ENCODE assay signal across 9 cellular contexts in the genomic region with DNA sequence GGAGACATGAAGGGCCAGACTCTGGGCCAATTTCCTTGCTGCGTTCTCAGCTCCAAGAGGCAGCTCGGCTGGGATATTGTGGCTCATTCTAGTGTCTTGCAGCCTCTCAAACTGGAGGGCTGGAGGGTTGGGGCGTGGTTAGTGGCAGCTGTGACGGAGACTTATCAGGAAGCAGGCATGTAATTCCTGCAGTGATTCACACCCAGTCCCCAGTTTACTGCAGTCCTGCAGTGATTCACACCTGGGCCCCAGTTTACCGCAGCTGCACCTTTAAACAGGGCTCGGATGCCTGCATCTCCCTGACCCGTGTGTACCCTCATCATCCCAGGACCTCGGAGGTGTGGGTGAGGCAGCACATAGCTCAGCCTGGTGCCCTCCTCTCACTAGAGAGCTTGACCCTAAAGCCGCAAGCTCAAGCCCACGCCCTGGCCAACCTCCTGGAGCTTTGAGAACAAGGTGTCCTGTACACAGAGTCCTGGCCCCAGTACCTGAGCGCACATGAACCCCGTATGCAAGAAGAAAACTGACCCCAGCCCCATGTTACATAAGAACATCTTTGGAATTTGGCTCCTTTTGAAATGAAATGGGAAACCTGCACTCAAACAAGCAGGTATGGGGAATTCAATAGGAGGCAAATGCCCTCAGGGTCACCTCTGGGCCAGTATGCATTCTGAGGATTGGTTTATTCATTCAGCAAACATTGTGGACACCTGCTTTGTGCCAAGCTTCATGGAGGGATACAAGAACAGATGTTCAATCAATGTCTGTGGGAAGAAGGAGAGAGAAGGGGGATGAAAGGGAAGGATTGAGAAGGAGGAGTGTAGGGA. TPM values are rescaled to one million over a fixed set of nuclear protein-coding genes. Genes with fewer than 3 reads are reported as not detected.
DNase-seq lines count a peak whose midpoint lies in the region; ATAC-seq and TF ChIP-seq lines count a peak whose summit lies in the region.
"Had no signal": no experiment of that assay in that cellular context is flagged by ENCODE, and none has a peak within 500 bp of the region (broad histone marks: within the 10 kb centered on the region; RNA-seq: fewer than 3 reads in every experiment).

No MANE protein-coding gene starts in this region.

- H4K8ac ChIP-seq in H9 (replicated peaks; ENCODE audit: insufficient read length, low read depth, low read length) = no peak overlapping the region

- no peak for TF ChIP-seq CTCF in H9 (conservative IDR thresholded peaks at IDR 0.05)

- H3K79me2 ChIP-seq in H9 (ENCODE audit: insufficient read depth, low read length) = no peaks in the 10 kb centered on the region

- H3K4me1 ChIP-seq in H9 (ENCODE audit: insufficient read depth, low read length) (peaks cover 4% of the 10 kb centered on the region; the same call in 1 of the 2 replicates), SJCRH30 (no peaks in the 10 kb centered on the region)
- H3K4me1 ChIP-seq in effector memory CD4-positive, alpha-beta T cell (ENCODE audit: control insufficient read depth, insufficient read depth, low read length, poor library complexity, severe bottlenecking) = peaks cover 53% of the 10 kb centered on the region

- H3K14ac ChIP-seq in H9 (ENCODE audit: insufficient read depth, low read length) = 0 out of 2 replicates have a peak overlapping the region, but pooled peaks have one; percentile 1

- H2BK120ac ChIP-seq in H9 (ENCODE audit: low read depth, low read length, poor library complexity, severe bottlenecking) = no peak overlapping the region

- no peak overlapping the region for H3K4me2 ChIP-seq in H9 (ENCODE audit: insufficient read depth, insufficient read length, low read length)

- no peaks in the 10 kb centered on the region for H3K23me2 ChIP-seq in H9 (ENCODE audit: insufficient read length, low read depth, low read length, poor library complexity, severe bottlenecking)

- H3K23ac ChIP-seq in H9 (ENCODE audit: insufficient read length, low read depth, low read length) = no peak overlapping the region

- no peaks in the 10 kb centered on the region for H4K20me1 ChIP-seq in H9 (ENCODE audit: control insufficient read depth, insufficient read depth, insufficient read length)

- no peak overlapping the region for H3T11ph ChIP-seq in H9 (ENCODE audit: low read length)

- no peak overlapping the region for H2BK5ac ChIP-seq in H9 (ENCODE audit: insufficient read length, low read length)

- no peak overlapping the region for H2BK15ac ChIP-seq in H9 (ENCODE audit: low read depth, low read length)

- H3K27ac ChIP-seq in H9 (ENCODE audit: insufficient read length, low read depth, low read length) = no peak overlapping the region
- no peak overlapping the region for H3K27ac ChIP-seq in SJCRH30
- no peak overlapping the region for H3K27ac ChIP-seq in effector memory CD4-positive, alpha-beta T cell (ENCODE audit: insufficient read depth, low read length, poor library complexity, severe bottlenecking)

- H2AFZ ChIP-seq in H9 (ENCODE audit: low read length) = no peak overlapping the region

- no peaks in the 10 kb centered on the region for H3K27me3 Mint-ChIP-seq in H9 (ENCODE audit: low read depth)

- H3K79me1 ChIP-seq in H9 (ENCODE audit: insufficient read depth, low read depth, low read length, poor library complexity, severe bottlenecking) = no peaks in the 10 kb centered on the region

- no peak overlapping the region for H3K4me3 Mint-ChIP-seq in H9

- no peak overlapping the region for H2BK12ac ChIP-seq in H9 (ENCODE audit: insufficient read length, low read depth, low read length)

- DNase-seq in H9 (no peak), SJCRH30 (peak; percentile 50 to 62), KG1 (lab: John Stamatoyannopoulos, UW) (no peak), C1 segment of cervical spinal cord (lab: John Stamatoyannopoulos, UW) (no peak)
- peak in 2 of 3 donors; percentile 48 to 50 for DNase-seq in effector memory CD4-positive, alpha-beta T cell
- peak; percentile 31 for DNase-seq in stimulated activated CD4-positive, alpha-beta T cell treated with anti-CD3 and anti-CD28 coated beads, Interleukin-2, amount 100 ng/mL, for 4 hours (ENCODE audit: low read depth)
- DNase-seq: NCI-H1694 treated with DMSO at 0.1 percent for 48 hours had no signal

- H3K36me3 ChIP-seq in SJCRH30 = no peaks in the 10 kb centered on the region
- no peaks in the 10 kb centered on the region for H3K36me3 ChIP-seq in effector memory CD4-positive, alpha-beta T cell (ENCODE audit: control insufficient read depth, insufficient read depth, low read length)

- no peak overlapping the region for H3K56ac ChIP-seq in H9 (ENCODE audit: insufficient read length, low read depth, low read length)

- H3K27ac Mint-ChIP-seq in H9 = peak overlapping the region in 2 of 3 experiments; percentile 5 to 95; a peak in 2 of 7 replicates

- H3K36me3 Mint-ChIP-seq in H9 (ENCODE audit: insufficient read depth in 1 of 3, low read depth in 3 of 3) = no peaks in the 10 kb centered on the region

- H2AK5ac ChIP-seq in H9 (ENCODE audit: insufficient read length, low read length) = no peak overlapping the region

- H3K27me3 ChIP-seq in H9 (ENCODE audit: insufficient read depth, low read length) (no peaks in the 10 kb centered on the region), SJCRH30 (no peaks in the 10 kb centered on the region)
- no peaks in the 10 kb centered on the region for H3K27me3 ChIP-seq in effector memory CD4-positive, alpha-beta T cell (replicated peaks; ENCODE audit: control insufficient read depth, insufficient read depth, low read length, poor library complexity, severe bottlenecking)

- H3K4ac ChIP-seq in H9 (ENCODE audit: low read depth, low read length) = no peak overlapping the region

- no peak overlapping the region for H3K18ac ChIP-seq in H9 (ENCODE audit: insufficient read length, low read depth, low read length)

- no peak overlapping the region for H4K91ac ChIP-seq in H9 (ENCODE audit: insufficient read length, low read depth, low read length)

- H3K4me3 ChIP-seq in SJCRH30 = no peak overlapping the region
- H3K4me3 ChIP-seq in effector memory CD4-positive, alpha-beta T cell (ENCODE audit: insufficient read depth, low read depth, low read length, poor library complexity, severe bottlenecking) = no peak overlapping the region

- H3K9ac ChIP-seq in H9 (ENCODE audit: extremely low read depth, insufficient read length, low read length) = no peak overlapping the region

- no peak for ATAC-seq in GM18502 (IDR thresholded peaks at IDR 0.05; ENCODE audit: poor library complexity, unreplicated experiment)
- ATAC-seq in GM19463 (IDR thresholded peaks at IDR 0.05; ENCODE audit: unreplicated experiment) = no peak

- H3K9me3 ChIP-seq in H9 (ENCODE audit: control insufficient read depth, low read depth, low read length) (no peaks in the 10 kb centered on the region), SJCRH30 (replicated peaks) (no peaks in the 10 kb centered on the region)
- H3K9me3 ChIP-seq in effector memory CD4-positive, alpha-beta T cell (ENCODE audit: control insufficient read depth, low read length) = no peaks in the 10 kb centered on the region

- H4K5ac ChIP-seq in H9 (ENCODE audit: insufficient read length, low read depth, low read length) = no peak overlapping the region

- H3K4me1 Mint-ChIP-seq in H9 = peaks cover 25 to 30% of the 10 kb centered on the region in 2 experiments

- no CpG with 5 or more reads among the region's 12 CpGs for WGBS in H9 (ENCODE audit: extremely low coverage, insufficient read length, low lambda C conversion rate)

- H2BK20ac ChIP-seq in H9 (ENCODE audit: low read depth, low read length, poor library complexity, severe bottlenecking) = no peak overlapping the region

- no peaks in the 10 kb centered on the region; a peak in 1 of 5 replicates for H3K9me3 Mint-ChIP-seq in H9

RNA-seq across cellular contexts. Expression of gene FAM83D, which starts 55.3 kb away (rescaled TPM):
- 48.1 and 51.6 TPM in 2 replicates for total RNA-seq in H9 (2021)
- 87.9 and 96.6 TPM in 2 replicates for total RNA-seq in SJCRH30 (2014; rRNA removed; shearing (Covaris generic))

Comparison
In these comparisons a context has a peak if more than half of its experiments do, and no peak if none do; other contexts are left out.
1. DNase-seq: peak in SJCRH30 (2 of 2), effector memory CD4-positive, alpha-beta T cell (2 of 3) and stimulated activated CD4-positive, alpha-beta T cell treated with anti-CD3 and anti-CD28 coated beads, Interleukin-2, amount 100 ng/mL, for 4 hours (single experiment); none in H9 (single experiment), KG1 (single experiment) and C1 segment of cervical spinal cord (0 of 14).